In the genomic region with DNA sequence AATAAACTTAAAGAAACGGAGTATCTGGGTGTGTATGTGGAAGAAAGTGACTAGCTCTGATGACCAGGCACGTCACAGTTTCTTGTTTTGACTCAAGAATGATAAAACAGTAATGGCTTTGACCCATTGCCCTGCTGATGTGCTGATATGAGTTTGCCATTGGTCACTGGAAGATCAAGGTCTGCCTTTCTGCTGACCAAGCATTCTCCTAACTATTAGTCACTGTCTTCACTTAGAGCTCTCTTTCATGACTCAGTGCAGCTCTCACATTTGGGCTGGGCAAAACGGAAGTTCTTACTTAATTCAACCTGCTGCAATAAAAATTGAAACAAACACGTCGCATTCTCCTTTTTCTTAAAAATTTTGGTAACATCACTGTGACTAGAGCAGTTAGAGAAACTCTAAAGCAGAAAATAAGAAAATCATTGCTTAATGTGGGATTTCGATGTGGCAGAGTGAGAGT, we compare ENCODE assay signal across 1 cellular context.
TF ChIP-seq lines count a peak whose summit lies in the region.

No MANE protein-coding gene starts in this region.

TF ChIP-seq in K562, 482 proteins besides CTCF, POLR2A, EP300 and RAD21 (continued from another document and continues in another):
- no peak for TF ChIP-seq ZNF655 (CRISPR knock-in tag; IDR thresholded peaks at IDR 0.05)
- no peak for TF ChIP-seq ETV6 (IDR thresholded peaks at IDR 0.05; ENCODE audit: borderline replicate concordance in 1 of 2, low read depth in 2 of 2, low read length in 1 of 2)
- no peak for TF ChIP-seq ETV6 (CRISPR knock-in tag; IDR thresholded peaks at IDR 0.05; ENCODE audit: borderline replicate concordance)
- TF ChIP-seq CUX1 (CRISPR knock-in tag; IDR thresholded peaks at IDR 0.05): no peak
- TF ChIP-seq ZBTB26 (CRISPR knock-in tag; IDR thresholded peaks at IDR 0.05): no peak
- TF ChIP-seq, protein P1, sequence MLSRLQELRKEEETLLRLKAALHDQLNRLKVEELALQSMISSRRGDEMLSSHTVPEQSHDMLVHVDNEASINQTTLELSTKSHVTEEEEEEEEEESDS (CRISPR knock-in tag; IDR thresholded peaks at IDR 0.05): no peak
- no peak for TF ChIP-seq ZC3H4 (CRISPR knock-in tag; IDR thresholded peaks at IDR 0.05; ENCODE audit: borderline replicate concordance)
- TF ChIP-seq TFAM (CRISPR knock-in tag; conservative IDR thresholded peaks at IDR 0.05): no peak
- TF ChIP-seq CAMTA2 (CRISPR knock-in tag; conservative IDR thresholded peaks at IDR 0.05): no peak
- TF ChIP-seq, protein P2, sequence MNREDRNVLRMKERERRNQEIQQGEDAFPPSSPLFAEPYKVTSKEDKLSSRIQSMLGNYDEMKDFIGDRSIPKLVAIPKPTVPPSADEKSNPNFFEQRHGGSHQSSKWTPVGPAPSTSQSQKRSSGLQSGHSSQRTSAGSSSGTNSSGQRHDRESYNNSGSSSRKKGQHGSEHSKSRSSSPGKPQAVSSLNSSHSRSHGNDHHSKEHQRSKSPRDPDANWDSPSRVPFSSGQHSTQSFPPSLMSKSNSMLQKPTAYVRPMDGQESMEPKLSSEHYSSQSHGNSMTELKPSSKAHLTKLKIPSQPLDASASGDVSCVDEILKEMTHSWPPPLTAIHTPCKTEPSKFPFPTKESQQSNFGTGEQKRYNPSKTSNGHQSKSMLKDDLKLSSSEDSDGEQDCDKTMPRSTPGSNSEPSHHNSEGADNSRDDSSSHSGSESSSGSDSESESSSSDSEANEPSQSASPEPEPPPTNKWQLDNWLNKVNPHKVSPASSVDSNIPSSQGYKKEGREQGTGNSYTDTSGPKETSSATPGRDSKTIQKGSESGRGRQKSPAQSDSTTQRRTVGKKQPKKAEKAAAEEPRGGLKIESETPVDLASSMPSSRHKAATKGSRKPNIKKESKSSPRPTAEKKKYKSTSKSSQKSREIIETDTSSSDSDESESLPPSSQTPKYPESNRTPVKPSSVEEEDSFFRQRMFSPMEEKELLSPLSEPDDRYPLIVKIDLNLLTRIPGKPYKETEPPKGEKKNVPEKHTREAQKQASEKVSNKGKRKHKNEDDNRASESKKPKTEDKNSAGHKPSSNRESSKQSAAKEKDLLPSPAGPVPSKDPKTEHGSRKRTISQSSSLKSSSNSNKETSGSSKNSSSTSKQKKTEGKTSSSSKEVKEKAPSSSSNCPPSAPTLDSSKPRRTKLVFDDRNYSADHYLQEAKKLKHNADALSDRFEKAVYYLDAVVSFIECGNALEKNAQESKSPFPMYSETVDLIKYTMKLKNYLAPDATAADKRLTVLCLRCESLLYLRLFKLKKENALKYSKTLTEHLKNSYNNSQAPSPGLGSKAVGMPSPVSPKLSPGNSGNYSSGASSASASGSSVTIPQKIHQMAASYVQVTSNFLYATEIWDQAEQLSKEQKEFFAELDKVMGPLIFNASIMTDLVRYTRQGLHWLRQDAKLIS (CRISPR knock-in tag; IDR thresholded peaks at IDR 0.05): no peak
- no peak for TF ChIP-seq ZNF518B (CRISPR knock-in tag; IDR thresholded peaks at IDR 0.05)
- TF ChIP-seq ZNF75A (CRISPR knock-in tag; IDR thresholded peaks at IDR 0.05): no peak
- no peak for TF ChIP-seq RBM34 (IDR thresholded peaks at IDR 0.05; ENCODE audit: borderline replicate concordance, insufficient read depth, low read length)
- TF ChIP-seq CHD2 (IDR thresholded peaks at IDR 0.05; ENCODE audit: low read depth, low read length): no peak
- no peak for TF ChIP-seq XRCC3 (IDR thresholded peaks at IDR 0.05)
- TF ChIP-seq BHLHE40 (IDR thresholded peaks at IDR 0.05; ENCODE audit: low read length): no peak; the same call in 1 of the 2 replicates
- TF ChIP-seq NR4A1 (CRISPR knock-in tag; IDR thresholded peaks at IDR 0.05): no peak
- TF ChIP-seq NR4A1 (tag; IDR thresholded peaks at IDR 0.05): no peak
- no peak for TF ChIP-seq PURB (CRISPR knock-in tag; IDR thresholded peaks at IDR 0.05; ENCODE audit: low read depth)
- no peak for TF ChIP-seq ATF6 (CRISPR knock-in tag; IDR thresholded peaks at IDR 0.05)
- TF ChIP-seq GATAD2A (IDR thresholded peaks at IDR 0.05): no peak
- TF ChIP-seq SOX6 (IDR thresholded peaks at IDR 0.05): peak; percentile 69
- TF ChIP-seq SIN3A (IDR thresholded peaks at IDR 0.05; ENCODE audit: borderline replicate concordance in 2 of 2, control insufficient read depth in 1 of 2, low read depth in 2 of 2, low read length in 2 of 2): no peak
- TF ChIP-seq PHF20 (IDR thresholded peaks at IDR 0.05; ENCODE audit: partially characterized antibody): no peak
- no peak for TF ChIP-seq ZNF224 (CRISPR knock-in tag; IDR thresholded peaks at IDR 0.05)
- no peak for TF ChIP-seq ZKSCAN3 (CRISPR knock-in tag; IDR thresholded peaks at IDR 0.05)
- no peak for TF ChIP-seq BRF1 (IDR thresholded peaks at IDR 0.05; ENCODE audit: borderline replicate concordance, extremely low read depth, insufficient read length)
- TF ChIP-seq ZKSCAN8 (CRISPR knock-in tag; IDR thresholded peaks at IDR 0.05): no peak
- TF ChIP-seq NFE2 (IDR thresholded peaks at IDR 0.05; ENCODE audit: low read depth): peak; percentile 82
- TF ChIP-seq DDX20 (tag; IDR thresholded peaks at IDR 0.05; ENCODE audit: low read depth): no peak
- no peak for TF ChIP-seq HDAC6 (IDR thresholded peaks at IDR 0.05; ENCODE audit: low read depth, low read length)
